In the genomic region with DNA sequence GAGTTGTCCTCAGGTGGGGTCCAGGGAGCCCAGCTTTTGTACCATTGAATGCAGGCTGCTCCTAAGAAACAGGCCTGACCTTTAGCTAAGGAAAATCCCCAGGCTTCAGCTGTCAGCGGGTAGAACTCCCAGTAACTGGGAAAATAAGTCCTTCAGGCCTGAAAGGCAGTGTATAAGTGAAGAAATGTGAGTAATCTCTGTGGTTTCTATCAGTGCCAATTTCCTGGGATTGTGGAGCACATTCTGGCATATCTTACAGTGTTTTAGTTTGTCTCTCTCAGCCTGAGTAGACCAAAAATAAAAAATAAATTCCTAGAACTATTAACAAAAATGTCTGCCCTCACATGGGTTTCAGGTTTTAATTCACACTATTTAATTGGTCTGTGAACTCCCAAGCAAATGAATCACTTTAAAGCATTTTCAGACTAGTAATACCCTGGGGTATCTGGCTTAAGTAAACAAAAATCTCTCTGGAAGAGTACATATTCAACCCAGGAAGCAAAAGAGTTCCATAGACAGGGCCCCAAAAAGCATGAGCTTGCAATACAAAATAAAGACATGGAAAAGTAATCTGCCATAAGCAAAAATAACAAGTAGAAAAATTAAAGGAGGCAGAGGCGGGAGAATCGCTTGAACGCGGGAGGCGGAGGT, we compare ENCODE assay signal across 18 cellular contexts.
DNase-seq lines count a peak whose midpoint lies in the region; ATAC-seq, FAIRE-seq and TF ChIP-seq lines count a peak whose summit lies in the region.
"Had no signal": no experiment of that assay in that cellular context is flagged by ENCODE, and none has a peak within 500 bp of the region (broad histone marks: within the 10 kb centered on the region; RNA-seq: fewer than 3 reads in every experiment).

No MANE protein-coding gene starts in this region.

- H3K9me3 ChIP-seq in small intestine (ENCODE audit: control insufficient read depth, low read depth) (peaks cover 2% of the 10 kb centered on the region), prostate gland (no peaks in the 10 kb centered on the region)

- FAIRE-seq in small intestine (lab: Jason Lieb, UNC) (no peak), HTR-8/SVneo (lab: Jason Lieb, UNC) (no peak)

- no peak for TF ChIP-seq CTCF in fibroblast of pulmonary artery (IDR thresholded peaks at IDR 0.05; ENCODE audit: low read length, missing control alignments)
- no peak for TF ChIP-seq CTCF in retinal pigment epithelial cell (conservative IDR thresholded peaks at IDR 0.05; ENCODE audit: low read depth, low read length)
- no peak for TF ChIP-seq CTCF in prostate gland (IDR thresholded peaks at IDR 0.05)

- no peaks in the 10 kb centered on the region for H3K4me1 Mint-ChIP-seq in activated T-helper 17 cell treated with anti-CD3 and anti-CD28 coated beads, Interleukin-2, amount 50 U/mL, for 72 hours
- H3K4me1 Mint-ChIP-seq in activated CD8-positive, alpha-beta memory T cell treated with anti-CD3 and anti-CD28 coated beads, Interleukin-2, amount 10 ng/mL, durations not matched to agents 7 days and 5 days: no peaks in the 10 kb centered on the region
- H3K4me1 Mint-ChIP-seq: CD4-positive, CD25-positive, alpha-beta regulatory T cell; endodermal cell had no signal

- CTCF ChIA-PET in activated CD8-positive, alpha-beta memory T cell treated with anti-CD3 and anti-CD28 coated beads, Interleukin-2, amount 10 ng/mL, durations not matched to agents 7 days and 5 days (lab: Charles Lee): no interaction called here

- intact Hi-C loops in prostate gland (cut with DNase I): no loop called here

- H3K4me1 ChIP-seq in small intestine (ENCODE audit: control insufficient read depth in 2 of 2, insufficient read depth in 1 of 2, low read depth in 1 of 2, low read length in 1 of 2) (no peaks in the 10 kb centered on the region), prostate gland (replicated peaks) (no peaks in the 10 kb centered on the region)
- H3K4me1 ChIP-seq: adrenal gland had no signal

- TF ChIP-seq POLR2A in prostate gland (IDR thresholded peaks at IDR 0.05): no peak

- peaks cover 12% of the 10 kb centered on the region for H3K9me3 Mint-ChIP-seq in activated T-helper 17 cell treated with anti-CD3 and anti-CD28 coated beads, Interleukin-2, amount 50 U/mL, for 72 hours
- H3K9me3 Mint-ChIP-seq in activated CD8-positive, alpha-beta memory T cell treated with anti-CD3 and anti-CD28 coated beads, Interleukin-2, amount 10 ng/mL, durations not matched to agents 7 days and 5 days (ENCODE audit: low read depth): peaks cover 11% of the 10 kb centered on the region

- no peak overlapping the region for H3K27ac ChIP-seq in small intestine (ENCODE audit: low read depth in 1 of 2, low read length in 1 of 2)
- H3K27ac ChIP-seq in prostate gland: no peak overlapping the region

- H3K27me3 ChIP-seq in small intestine (ENCODE audit: control insufficient read depth in 2 of 2, insufficient read depth in 2 of 2, low read length in 2 of 2) (no peaks in the 10 kb centered on the region), prostate gland (replicated peaks; ENCODE audit: insufficient read depth) (no peaks in the 10 kb centered on the region)
- H3K27me3 ChIP-seq: adrenal gland had no signal

- ATAC-seq in activated T-helper 17 cell treated with anti-CD3 and anti-CD28 coated beads, Interleukin-2, amount 50 U/mL, for 72 hours (replicated peaks): peak; percentile 35
- ATAC-seq in activated CD8-positive, alpha-beta memory T cell treated with anti-CD3 and anti-CD28 coated beads, Interleukin-2, amount 10 ng/mL, durations not matched to agents 7 days and 5 days: no peak

- no peaks in the 10 kb centered on the region for H3K36me3 ChIP-seq in small intestine (ENCODE audit: control insufficient read depth in 2 of 2, insufficient read depth in 2 of 2, low read length in 2 of 2)
- no peaks in the 10 kb centered on the region for H3K36me3 ChIP-seq in prostate gland
- H3K36me3 ChIP-seq: adrenal gland had no signal

- H3K36me3 Mint-ChIP-seq in activated T-helper 17 cell treated with anti-CD3 and anti-CD28 coated beads, Interleukin-2, amount 50 U/mL, for 72 hours (ENCODE audit: low read depth): peaks cover 5% of the 10 kb centered on the region
- no peaks in the 10 kb centered on the region for H3K36me3 Mint-ChIP-seq in activated CD8-positive, alpha-beta memory T cell treated with anti-CD3 and anti-CD28 coated beads, Interleukin-2, amount 10 ng/mL, durations not matched to agents 7 days and 5 days

- 86 to 96% (median 87%) methylated on average over 6 of the region's 6 CpGs for WGBS in small intestine, 3 donors
- 85% methylated on average over 6 of the region's 6 CpGs for WGBS in prostate gland

- no peak overlapping the region for H3K27ac Mint-ChIP-seq in activated T-helper 17 cell treated with anti-CD3 and anti-CD28 coated beads, Interleukin-2, amount 50 U/mL, for 72 hours
- H3K27ac Mint-ChIP-seq in activated CD8-positive, alpha-beta memory T cell treated with anti-CD3 and anti-CD28 coated beads, Interleukin-2, amount 10 ng/mL, durations not matched to agents 7 days and 5 days: no peak overlapping the region
- H3K27ac Mint-ChIP-seq: CD4-positive, CD25-positive, alpha-beta regulatory T cell; endodermal cell; progenitor cell of endocrine pancreas; stimulated activated naive CD8-positive, alpha-beta T cell treated with anti-CD3 and anti-CD28 coated beads, Interleukin-15, Interleukin-2, amounts not matched to agents 100 ng/mL and 50 ng/mL, for 24 hours had no signal

- DNase-seq in GM04503 (ENCODE audit: low read depth) (peak; percentile 17), fibroblast of pulmonary artery (ENCODE audit: low read depth) (peak; percentile 74), retinal pigment epithelial cell (ENCODE audit: low read depth) (peak; percentile 83), small intestine (no peak), HTR-8/SVneo (ENCODE audit: insufficient read length, low spot score) (no peak), prostate gland (ENCODE audit: low spot score) (no peak)
- no peak for DNase-seq in activated CD8-positive, alpha-beta memory T cell treated with anti-CD3 and anti-CD28 coated beads, Interleukin-2, amount 10 ng/mL, durations not matched to agents 7 days and 5 days
- DNase-seq: activated CD8-positive, alpha-beta memory T cell treated with anti-CD3 and anti-CD28 coated beads, Interleukin-2, amount 50 U/mL, for 48 hours; adrenal gland; CD4-positive, CD25-positive, alpha-beta regulatory T cell; endodermal cell; midbrain; NCI-H146; NCI-H526 treated with DMSO at 0.1 percent for 48 hours; stimulated activated CD4-positive, alpha-beta T cell treated with anti-CD3 and anti-CD28 coated beads, Interleukin-4, amount 100 ng/mL, for 24 hours had no signal

- no peak overlapping the region for H3K4me3 ChIP-seq in fibroblast of pulmonary artery (replicated peaks; ENCODE audit: low read depth, low read length)
- no peak overlapping the region for H3K4me3 ChIP-seq in retinal pigment epithelial cell (ENCODE audit: low read length)
- H3K4me3 ChIP-seq in small intestine (ENCODE audit: low read depth in 1 of 2, low read length in 2 of 2): no peak overlapping the region
- no peak overlapping the region for H3K4me3 ChIP-seq in prostate gland
- H3K4me3 ChIP-seq: adrenal gland had no signal

- H3K27me3 Mint-ChIP-seq in activated T-helper 17 cell treated with anti-CD3 and anti-CD28 coated beads, Interleukin-2, amount 50 U/mL, for 72 hours: no peaks in the 10 kb centered on the region
- no peaks in the 10 kb centered on the region for H3K27me3 Mint-ChIP-seq in activated CD8-positive, alpha-beta memory T cell treated with anti-CD3 and anti-CD28 coated beads, Interleukin-2, amount 10 ng/mL, durations not matched to agents 7 days and 5 days
- H3K27me3 Mint-ChIP-seq: CD4-positive, CD25-positive, alpha-beta regulatory T cell; progenitor cell of endocrine pancreas; stimulated activated naive CD8-positive, alpha-beta T cell treated with anti-CD3 and anti-CD28 coated beads, Interleukin-15, Interleukin-2, amounts not matched to agents 100 ng/mL and 50 ng/mL, for 24 hours had no signal

- no peak overlapping the region for H3K4me3 Mint-ChIP-seq in activated T-helper 17 cell treated with anti-CD3 and anti-CD28 coated beads, Interleukin-2, amount 50 U/mL, for 72 hours
- H3K4me3 Mint-ChIP-seq in activated CD8-positive, alpha-beta memory T cell treated with anti-CD3 and anti-CD28 coated beads, Interleukin-2, amount 10 ng/mL, durations not matched to agents 7 days and 5 days: no peak overlapping the region
- H3K4me3 Mint-ChIP-seq: CD4-positive, CD25-positive, alpha-beta regulatory T cell; endodermal cell; stimulated activated naive CD8-positive, alpha-beta T cell treated with anti-CD3 and anti-CD28 coated beads, Interleukin-15, Interleukin-2, amounts not matched to agents 100 ng/mL and 50 ng/mL, for 24 hours had no signal

Comparison
In these comparisons a context has a peak if more than half of its experiments do, and no peak if none do; other contexts are left out.
1. DNase-seq: peak in GM04503 (single experiment), fibroblast of pulmonary artery (single experiment) and retinal pigment epithelial cell (single experiment); none in activated CD8-positive, alpha-beta memory T cell treated with anti-CD3 and anti-CD28 coated beads, Interleukin-2, amount 10 ng/mL, durations not matched to agents 7 days and 5 days (single experiment), small intestine (single experiment), HTR-8/SVneo (single experiment) and prostate gland (single experiment).